20 cellular contexts compared by ENCODE assay signal in genomic region chr2:233464056-233464455, GRCh38.
DNase-seq lines count a peak whose midpoint lies in the region; ATAC-seq, FAIRE-seq and TF ChIP-seq lines count a peak whose summit lies in the region.
"Had no signal": no experiment of that assay in that cellular context is flagged by ENCODE, and none has a peak within 500 bp of the region (broad histone marks: within the 10 kb centered on the region; RNA-seq: fewer than 3 reads in every experiment).

No MANE protein-coding gene starts in this region.

- H3K27ac ChIP-seq in right cardiac atrium (ENCODE audit: low read length): no peak overlapping the region
- no peak overlapping the region for H3K27ac ChIP-seq in right atrium auricular region
- peak overlapping the region; percentile 74 to 83 for H3K27ac ChIP-seq in left lung
- peak overlapping the region; percentile 23 for H3K27ac ChIP-seq in psoas muscle
- peak overlapping the region; percentile 11 for H3K27ac ChIP-seq in urinary bladder (ENCODE audit: low read depth)

- DNase-seq in right cardiac atrium: peak in 2 of 3 donors; percentile 8 to 28
- no peak for DNase-seq in right atrium auricular region (ENCODE audit: low spot score)
- peak in 1 of 2 donors; percentile 60 for DNase-seq in left lung
- peak; percentile 10 to 36 for DNase-seq in psoas muscle
- DNase-seq in H54 (ENCODE audit: insufficient read length, low spot score): no peak
- no peak for DNase-seq in iPS-NIHi11 (ENCODE audit: low spot score)
- DNase-seq: Calu3, DMS53, H7, IMR-90, Karpas-422, MM.1S, NCI-H1092 treated with DMSO at 0.1 percent for 48 hours, NCI-H1694, NCI-H2227 treated with DMSO at 0.1 percent for 48 hours, NCI-H524 had no signal

- ATAC-seq in right cardiac atrium (no peak), left lung (peak; percentile 17), psoas muscle (no peak), GM21529 (IDR thresholded peaks at IDR 0.05; ENCODE audit: unreplicated experiment) (no peak)
- ATAC-seq: Right ventricle myocardium inferior had no signal

- intact Hi-C loops in right cardiac atrium (cut with DNase I): no loop called here
- intact Hi-C loops in left lung (cut with DNase I): no loop called here
- intact Hi-C loops in psoas muscle (cut with DNase I): no loop called here

- H3K27me3 ChIP-seq in right cardiac atrium (ENCODE audit: control insufficient read depth, insufficient read depth): no peaks in the 10 kb centered on the region
- H3K27me3 ChIP-seq in right atrium auricular region: no peaks in the 10 kb centered on the region
- H3K27me3 ChIP-seq in left lung: no peaks in the 10 kb centered on the region
- no peaks in the 10 kb centered on the region for H3K27me3 ChIP-seq in psoas muscle (ENCODE audit: insufficient read depth in 3 of 3, low read length in 2 of 3)

- peaks cover 86% of the 10 kb centered on the region for H3K36me3 ChIP-seq in right atrium auricular region
- peaks cover 0 to 97% of the 10 kb centered on the region in 2 donors for H3K36me3 ChIP-seq in left lung
- peaks cover 0 to 100% of the 10 kb centered on the region in 2 donors for H3K36me3 ChIP-seq in psoas muscle (ENCODE audit: insufficient read depth in 1 of 2, low read depth in 1 of 2)
- peaks cover 6% of the 10 kb centered on the region for H3K36me3 ChIP-seq in urinary bladder (ENCODE audit: insufficient read depth)

- H3K4me3 ChIP-seq in right cardiac atrium (ENCODE audit: low read length): no peak overlapping the region
- no peak overlapping the region for H3K4me3 ChIP-seq in right atrium auricular region
- H3K4me3 ChIP-seq in left lung: no peak overlapping the region
- H3K4me3 ChIP-seq in psoas muscle: no peak overlapping the region
- H3K4me3 ChIP-seq in urinary bladder (ENCODE audit: low read depth, low read length): no peak overlapping the region

- H3K4me1 ChIP-seq in right cardiac atrium (ENCODE audit: control insufficient read depth, insufficient read depth, low read length) (no peaks in the 10 kb centered on the region), right atrium auricular region (peaks cover 0 to under 1% of the 10 kb centered on the region in 2 donors), left lung (no peaks in the 10 kb centered on the region), psoas muscle (peaks cover 14% of the 10 kb centered on the region), urinary bladder (ENCODE audit: insufficient read depth) (no peaks in the 10 kb centered on the region)

- WGBS in right cardiac atrium: 92% methylated on average over 19 of the region's 19 CpGs
- 61 to 85% (median 78%) methylated on average over 17 to 19 of the region's 19 CpGs for WGBS in psoas muscle, 3 donors
- WGBS in urinary bladder: 93% methylated on average over 19 of the region's 19 CpGs

- H3K9me3 ChIP-seq in right cardiac atrium (ENCODE audit: control insufficient read depth, low read length) (no peaks in the 10 kb centered on the region), right atrium auricular region (no peaks in the 10 kb centered on the region), left lung (no peaks in the 10 kb centered on the region), psoas muscle (no peaks in the 10 kb centered on the region)

- FAIRE-seq in H54 (lab: Jason Lieb, UNC): no peak
- FAIRE-seq: GM19239 had no signal

- TF ChIP-seq CTCF in right atrium auricular region (IDR thresholded peaks at IDR 0.05) (no peak), left lung (IDR thresholded peaks at IDR 0.05) (no peak), psoas muscle (IDR thresholded peaks at IDR 0.05) (no peak)

- no peak for TF ChIP-seq POLR2A in H54 (IDR thresholded peaks at IDR 0.05; ENCODE audit: low read depth, low read length)

Comparison
In these comparisons a context has a peak if more than half of its experiments do, and no peak if none do; other contexts are left out.
1. DNase-seq: peak in right cardiac atrium (2 of 3) and psoas muscle (2 of 2); none in right atrium auricular region (single experiment), H54 (single experiment) and iPS-NIHi11 (single experiment).
2. H3K27ac ChIP-seq: peak in left lung (2 of 2), psoas muscle (single experiment) and urinary bladder (single experiment); none in right cardiac atrium (single experiment) and right atrium auricular region (0 of 2).